ENCODE assay signal across 9 cellular contexts in genomic region chr18:864872-865273, GRCh38. TPM values are rescaled to one million over a fixed set of nuclear protein-coding genes. Genes with fewer than 3 reads are reported as not detected.
DNase-seq lines count a peak whose midpoint lies in the region; ATAC-seq and TF ChIP-seq lines count a peak whose summit lies in the region.
"Had no signal": no experiment of that assay in that cellular context is flagged by ENCODE, and none has a peak within 500 bp of the region (broad histone marks: within the 10 kb centered on the region; RNA-seq: fewer than 3 reads in every experiment).

No MANE protein-coding gene starts in this region.

- peak; percentile 73 for ATAC-seq in GM21423 (IDR thresholded peaks at IDR 0.05; ENCODE audit: unreplicated experiment)
- ATAC-seq in omental fat pad (ENCODE audit: low FRiP score) = peak; percentile 71

- no peaks in the 10 kb centered on the region for H3K36me3 ChIP-seq in Caco-2 (ENCODE audit: control insufficient read depth, insufficient read depth, low read length)
- no peaks in the 10 kb centered on the region for H3K36me3 ChIP-seq in thyroid gland

- H3K36me3 Mint-ChIP-seq in Caco-2 (ENCODE audit: insufficient read depth, unreplicated experiment) = no peaks in the 10 kb centered on the region
- H3K36me3 Mint-ChIP-seq in activated T-helper 1 cell treated with anti-CD3 and anti-CD28 coated beads, Interleukin-12 subunit alpha, Interleukin-12 subunit beta, Interleukin-2, Interleukin-4 antibody, amounts not matched to agents 30 ng/mL and 10 ng/mL and 1 ng/mL, durations not matched to agents 14 hours and 24 hours and 36 hours (ENCODE audit: low read depth) = no peaks in the 10 kb centered on the region
- H3K36me3 Mint-ChIP-seq: activated naive CD4-positive, alpha-beta T cell treated with anti-CD3 and anti-CD28 coated beads, Interleukin-2, amount 50 U/mL, for 24 hours had no signal

- peak; percentile 93 to 99 for TF ChIP-seq CTCF in Caco-2 (IDR thresholded peaks at IDR 0.05; ENCODE audit: insufficient read depth in 1 of 2, low read depth in 1 of 2, low read length in 1 of 2, severe bottlenecking in 1 of 2, unreplicated experiment in 1 of 2)
- TF ChIP-seq CTCF in omental fat pad (IDR thresholded peaks at IDR 0.05) = peak in 1 of 3 donors; percentile 59
- peak; percentile 92 to 100 (median 97) for TF ChIP-seq CTCF in thyroid gland (IDR thresholded peaks at IDR 0.05)

- POLR2A ChIA-PET in Caco-2 (lab: Charles Lee) = no interaction called here

- no peak overlapping the region for H3K4me3 Mint-ChIP-seq in Caco-2 (ENCODE audit: unreplicated experiment)
- no peak overlapping the region for H3K4me3 Mint-ChIP-seq in activated T-helper 1 cell treated with anti-CD3 and anti-CD28 coated beads, Interleukin-12 subunit alpha, Interleukin-12 subunit beta, Interleukin-2, Interleukin-4 antibody, amounts not matched to agents 30 ng/mL and 10 ng/mL and 1 ng/mL, durations not matched to agents 14 hours and 24 hours and 36 hours
- H3K4me3 Mint-ChIP-seq: activated naive CD4-positive, alpha-beta T cell treated with anti-CD3 and anti-CD28 coated beads, Interleukin-2, amount 50 U/mL, for 24 hours had no signal

- no TSS peak for BruUV-seq in Caco-2 (replicated peaks; lab: Mats Ljungman, UMichigan)

- no peaks in the 10 kb centered on the region for H3K27me3 ChIP-seq in Caco-2 (replicated peaks; ENCODE audit: control insufficient read depth, insufficient read depth, low read length)
- H3K27me3 ChIP-seq in thyroid gland = no peaks in the 10 kb centered on the region

- intact Hi-C loops in Caco-2 (cut with micrococcal nuclease; ENCODE audit: unreplicated experiment) = loop anchor here (1.0 to 10.0 kb wide), 5 partner anchors 96 to 1680 kb away; no protein-coding TSS in a partner anchor
- intact Hi-C loops in activated T-helper 1 cell treated with anti-CD3 and anti-CD28 coated beads, Interleukin-12 subunit alpha, Interleukin-12 subunit beta, Interleukin-2, Interleukin-4 antibody, amounts not matched to agents 30 ng/mL and 10 ng/mL and 1 ng/mL, durations not matched to agents 14 hours and 24 hours and 36 hours (cut with micrococcal nuclease) = loop anchor here (1.0 to 5.0 kb wide), 3 partner anchors 96 to 1678 kb away; no protein-coding TSS in a partner anchor
- intact Hi-C loops in thyroid gland (cut with DNase I) = loop anchor here (10.0 kb wide), 1 partner anchor 100 kb away; no protein-coding TSS in a partner anchor

- H3K4me1 Mint-ChIP-seq in Caco-2 (ENCODE audit: low read depth, unreplicated experiment) = no peaks in the 10 kb centered on the region
- peaks cover 5% of the 10 kb centered on the region for H3K4me1 Mint-ChIP-seq in activated T-helper 1 cell treated with anti-CD3 and anti-CD28 coated beads, Interleukin-12 subunit alpha, Interleukin-12 subunit beta, Interleukin-2, Interleukin-4 antibody, amounts not matched to agents 30 ng/mL and 10 ng/mL and 1 ng/mL, durations not matched to agents 14 hours and 24 hours and 36 hours (ENCODE audit: low read depth)

- TF ChIP-seq POLR2A in thyroid gland (IDR thresholded peaks at IDR 0.05) = no peak

- H3K4me3 ChIP-seq in Caco-2 (ENCODE audit: low read depth, low read length) (no peak overlapping the region), thyroid gland (replicated peaks in 1 of 3) (no peak overlapping the region)

- DNase-seq in Caco-2 (peak; percentile 73 to 74), KG1 (lab: John Stamatoyannopoulos, UW) (peak; percentile 25), RPMI7951 (ENCODE audit: low read depth) (peak; percentile 62), fibroblast of the conjunctiva (ENCODE audit: low read depth) (peak; percentile 64), omental fat pad (ENCODE audit: low spot score) (no peak), thyroid gland (peak; percentile 60 to 72)
- DNase-seq in activated T-helper 1 cell treated with anti-CD3 and anti-CD28 coated beads, Interleukin-12 subunit alpha, Interleukin-12 subunit beta, Interleukin-2, Interleukin-4 antibody, amounts not matched to agents 30 ng/mL and 10 ng/mL and 1 ng/mL, durations not matched to agents 14 hours and 24 hours and 36 hours (ENCODE audit: low spot score) = peak; percentile 30

- no peaks in the 10 kb centered on the region for H3K4me1 ChIP-seq in Caco-2
- H3K4me1 ChIP-seq in thyroid gland = peaks cover 9 to 17% of the 10 kb centered on the region in 2 donors

- no peak overlapping the region for H3K27ac ChIP-seq in thyroid gland

- H3K27ac Mint-ChIP-seq in Caco-2 (ENCODE audit: unreplicated experiment) = no peak overlapping the region
- H3K27ac Mint-ChIP-seq in activated T-helper 1 cell treated with anti-CD3 and anti-CD28 coated beads, Interleukin-12 subunit alpha, Interleukin-12 subunit beta, Interleukin-2, Interleukin-4 antibody, amounts not matched to agents 30 ng/mL and 10 ng/mL and 1 ng/mL, durations not matched to agents 14 hours and 24 hours and 36 hours = no peak overlapping the region
- H3K27ac Mint-ChIP-seq: activated naive CD4-positive, alpha-beta T cell treated with anti-CD3 and anti-CD28 coated beads, Interleukin-2, amount 50 U/mL, for 24 hours had no signal

- peaks cover 12% of the 10 kb centered on the region for H3K27me3 Mint-ChIP-seq in Caco-2 (ENCODE audit: insufficient read depth, unreplicated experiment)
- peaks cover 42% of the 10 kb centered on the region for H3K27me3 Mint-ChIP-seq in activated T-helper 1 cell treated with anti-CD3 and anti-CD28 coated beads, Interleukin-12 subunit alpha, Interleukin-12 subunit beta, Interleukin-2, Interleukin-4 antibody, amounts not matched to agents 30 ng/mL and 10 ng/mL and 1 ng/mL, durations not matched to agents 14 hours and 24 hours and 36 hours (ENCODE audit: insufficient read depth)

- no peaks in the 10 kb centered on the region for H3K9me3 Mint-ChIP-seq in Caco-2 (ENCODE audit: unreplicated experiment)
- H3K9me3 Mint-ChIP-seq in activated T-helper 1 cell treated with anti-CD3 and anti-CD28 coated beads, Interleukin-12 subunit alpha, Interleukin-12 subunit beta, Interleukin-2, Interleukin-4 antibody, amounts not matched to agents 30 ng/mL and 10 ng/mL and 1 ng/mL, durations not matched to agents 14 hours and 24 hours and 36 hours = no peaks in the 10 kb centered on the region
- H3K9me3 Mint-ChIP-seq: activated naive CD4-positive, alpha-beta T cell treated with anti-CD3 and anti-CD28 coated beads, Interleukin-2, amount 50 U/mL, for 24 hours had no signal

- 2 to 3% methylated on average over 15 of the region's 15 CpGs for WGBS in thyroid gland, 2 donors

- CTCF ChIA-PET in Caco-2 (lab: Charles Lee) = interaction anchor here (0.6 to 1.0 kb wide), 2 partner anchors 86 to 97 kb away, joined by 4 read pairs; no protein-coding TSS in a partner anchor

- H3K9me3 ChIP-seq in Caco-2 (no peaks in the 10 kb centered on the region), thyroid gland (no peaks in the 10 kb centered on the region)

RNA-seq across cellular contexts. Expression of gene ADCYAP1, which starts 39.8 kb away (rescaled TPM):
- total RNA-seq in Caco-2 (2022) (not detected in 2 replicates), omental fat pad (1 to 10 TPM in 1 of 4 donors, under 1 TPM in 3; 0.32 to 4.6 (median 0.83) TPM), thyroid gland (under 1 TPM in 3 of 4 donors, not detected in 1; 0.13 to 0.75 (median 0.20) TPM)
- 0.10 TPM in 1 of 2 replicates, not detected in the other for total RNA-seq in RPMI7951 (2014; rRNA removed; shearing (Covaris generic))
- not detected in 2 replicates for total RNA-seq in activated T-helper 1 cell treated with anti-CD3 and anti-CD28 coated beads, Interleukin-12 subunit alpha, Interleukin-12 subunit beta, Interleukin-2, Interleukin-4 antibody, amounts not matched to agents 30 ng/mL and 10 ng/mL and 1 ng/mL, durations not matched to agents 14 hours and 24 hours and 36 hours

RNA-seq across cellular contexts. Expression of gene YES1, which starts 52.8 kb away (rescaled TPM):
- 81.5 and 95.0 TPM in 2 replicates for total RNA-seq in Caco-2 (2022)
- total RNA-seq in RPMI7951 (2014; rRNA removed; shearing (Covaris generic)) = 69.1 and 93.9 TPM in 2 replicates
- 18.5 and 18.9 TPM in 2 replicates for total RNA-seq in activated T-helper 1 cell treated with anti-CD3 and anti-CD28 coated beads, Interleukin-12 subunit alpha, Interleukin-12 subunit beta, Interleukin-2, Interleukin-4 antibody, amounts not matched to agents 30 ng/mL and 10 ng/mL and 1 ng/mL, durations not matched to agents 14 hours and 24 hours and 36 hours
- 100 to 1,000 TPM in 2 of 4 donors, 10 to 100 TPM in 2; 75.2 to 149 (median 108) TPM for total RNA-seq in omental fat pad
- 100 to 1,000 TPM in 1 of 4 donors, 10 to 100 TPM in 3; 68.1 to 107 (median 80.3) TPM for total RNA-seq in thyroid gland
